In the genomic region with DNA sequence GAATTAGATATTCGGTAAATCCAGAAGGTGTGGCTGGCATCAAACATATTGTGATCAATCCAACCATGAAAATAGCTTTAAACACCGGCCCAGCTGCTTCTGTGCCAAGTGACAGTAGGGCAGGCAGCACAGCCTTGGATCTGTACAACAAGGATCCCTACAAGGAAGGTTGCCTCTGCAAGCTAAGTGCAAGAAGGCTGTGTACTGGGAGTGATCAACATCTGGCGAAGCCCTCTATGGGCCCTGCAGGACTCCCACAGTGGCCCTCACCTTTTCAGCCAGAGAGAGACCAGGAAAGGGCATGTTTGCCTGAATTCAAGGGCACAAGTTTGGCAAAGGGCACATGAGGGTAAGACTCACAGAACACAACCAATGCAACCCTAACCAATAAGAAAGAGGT, we compare ENCODE assay signal across 2 cellular contexts.
TF ChIP-seq lines count a peak whose summit lies in the region.

No MANE protein-coding gene starts in this region.

TF ChIP-seq in GM23338, 12 proteins besides CTCF, POLR2A, EP300 and RAD21 (continued from another document):
- TF ChIP-seq ETS1 (IDR thresholded peaks at IDR 0.05) = no peak
- TF ChIP-seq ZNF114 (CRISPR knock-in tag; IDR thresholded peaks at IDR 0.05) = no peak
- TF ChIP-seq CREB1 (CRISPR knock-in tag; IDR thresholded peaks at IDR 0.05; ENCODE audit: low read depth) = no peak
- TF ChIP-seq ZNF331 (CRISPR knock-in tag; IDR thresholded peaks at IDR 0.05; ENCODE audit: low read depth) = no peak
- TF ChIP-seq POLR2AphosphoS5 (IDR thresholded peaks at IDR 0.05; ENCODE audit: low read depth) = no peak

TF ChIP-seq in HEK293, 187 proteins besides CTCF, POLR2A, EP300 and RAD21 (continued from another document):
- TF ChIP-seq, protein P1, sequence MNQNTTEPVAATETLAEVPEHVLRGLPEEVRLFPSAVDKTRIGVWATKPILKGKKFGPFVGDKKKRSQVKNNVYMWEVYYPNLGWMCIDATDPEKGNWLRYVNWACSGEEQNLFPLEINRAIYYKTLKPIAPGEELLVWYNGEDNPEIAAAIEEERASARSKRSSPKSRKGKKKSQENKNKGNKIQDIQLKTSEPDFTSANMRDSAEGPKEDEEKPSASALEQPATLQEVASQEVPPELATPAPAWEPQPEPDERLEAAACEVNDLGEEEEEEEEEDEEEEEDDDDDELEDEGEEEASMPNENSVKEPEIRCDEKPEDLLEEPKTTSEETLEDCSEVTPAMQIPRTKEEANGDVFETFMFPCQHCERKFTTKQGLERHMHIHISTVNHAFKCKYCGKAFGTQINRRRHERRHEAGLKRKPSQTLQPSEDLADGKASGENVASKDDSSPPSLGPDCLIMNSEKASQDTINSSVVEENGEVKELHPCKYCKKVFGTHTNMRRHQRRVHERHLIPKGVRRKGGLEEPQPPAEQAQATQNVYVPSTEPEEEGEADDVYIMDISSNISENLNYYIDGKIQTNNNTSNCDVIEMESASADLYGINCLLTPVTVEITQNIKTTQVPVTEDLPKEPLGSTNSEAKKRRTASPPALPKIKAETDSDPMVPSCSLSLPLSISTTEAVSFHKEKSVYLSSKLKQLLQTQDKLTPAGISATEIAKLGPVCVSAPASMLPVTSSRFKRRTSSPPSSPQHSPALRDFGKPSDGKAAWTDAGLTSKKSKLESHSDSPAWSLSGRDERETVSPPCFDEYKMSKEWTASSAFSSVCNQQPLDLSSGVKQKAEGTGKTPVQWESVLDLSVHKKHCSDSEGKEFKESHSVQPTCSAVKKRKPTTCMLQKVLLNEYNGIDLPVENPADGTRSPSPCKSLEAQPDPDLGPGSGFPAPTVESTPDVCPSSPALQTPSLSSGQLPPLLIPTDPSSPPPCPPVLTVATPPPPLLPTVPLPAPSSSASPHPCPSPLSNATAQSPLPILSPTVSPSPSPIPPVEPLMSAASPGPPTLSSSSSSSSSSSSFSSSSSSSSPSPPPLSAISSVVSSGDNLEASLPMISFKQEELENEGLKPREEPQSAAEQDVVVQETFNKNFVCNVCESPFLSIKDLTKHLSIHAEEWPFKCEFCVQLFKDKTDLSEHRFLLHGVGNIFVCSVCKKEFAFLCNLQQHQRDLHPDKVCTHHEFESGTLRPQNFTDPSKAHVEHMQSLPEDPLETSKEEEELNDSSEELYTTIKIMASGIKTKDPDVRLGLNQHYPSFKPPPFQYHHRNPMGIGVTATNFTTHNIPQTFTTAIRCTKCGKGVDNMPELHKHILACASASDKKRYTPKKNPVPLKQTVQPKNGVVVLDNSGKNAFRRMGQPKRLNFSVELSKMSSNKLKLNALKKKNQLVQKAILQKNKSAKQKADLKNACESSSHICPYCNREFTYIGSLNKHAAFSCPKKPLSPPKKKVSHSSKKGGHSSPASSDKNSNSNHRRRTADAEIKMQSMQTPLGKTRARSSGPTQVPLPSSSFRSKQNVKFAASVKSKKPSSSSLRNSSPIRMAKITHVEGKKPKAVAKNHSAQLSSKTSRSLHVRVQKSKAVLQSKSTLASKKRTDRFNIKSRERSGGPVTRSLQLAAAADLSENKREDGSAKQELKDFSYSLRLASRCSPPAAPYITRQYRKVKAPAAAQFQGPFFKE (tag by site-specific recombination; IDR thresholded peaks at IDR 0.05; ENCODE audit: borderline replicate concordance) = no peak
- TF ChIP-seq ZNF555 (tag by site-specific recombination; conservative IDR thresholded peaks at IDR 0.05) = no peak
